ENCODE assay signal across 8 cellular contexts in the genomic region with DNA sequence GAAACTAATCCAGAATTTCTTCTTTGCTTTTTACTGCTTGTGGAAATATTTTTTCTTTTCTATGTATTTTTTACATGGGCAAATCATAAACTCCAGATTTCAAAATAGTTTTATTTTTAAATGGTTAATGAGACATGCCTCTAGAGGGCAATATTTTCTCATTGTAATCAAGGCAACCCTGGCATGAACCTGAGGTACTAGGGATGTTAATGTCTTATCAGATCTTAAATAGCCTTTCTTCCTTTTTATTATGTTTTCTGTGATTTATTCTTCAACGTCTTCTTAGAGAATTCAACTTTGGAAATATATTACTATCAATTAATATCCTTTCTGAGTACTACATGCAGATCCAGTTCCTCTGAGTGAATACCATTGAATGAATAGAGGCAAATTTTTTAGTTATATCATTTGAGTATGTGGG.
A peak's percentile ranks its signal among the peaks of the same experiment; 100 is the strongest.
DNase-seq lines count a peak whose midpoint lies in the region; ATAC-seq and TF ChIP-seq lines count a peak whose summit lies in the region.

No MANE protein-coding gene starts in this region.

- H3K36me3 ChIP-seq in fibroblast of lung (ENCODE audit: control insufficient read depth, insufficient read depth, low read length), result no peaks in the 10 kb centered on the region

- no peak overlapping the region for H3K27ac ChIP-seq in fibroblast of lung (ENCODE audit: insufficient read depth, low read length)

- CTCF ChIA-PET in activated CD4-positive, alpha-beta T cell treated with anti-CD3 and anti-CD28 coated beads, Interleukin-2, amount 10 ng/mL, durations not matched to agents 7 days and 5 days (lab: Charles Lee), result interaction anchor here (0.8 kb wide), 1 partner anchor 356 kb away, joined by 3 read pairs; no protein-coding TSS in a partner anchor

- no peak overlapping the region for H3K4me3 Mint-ChIP-seq in activated CD4-positive, alpha-beta T cell treated with anti-CD3 and anti-CD28 coated beads, Interleukin-2, amount 10 ng/mL, durations not matched to agents 7 days and 5 days

- no peak overlapping the region for H2AFZ ChIP-seq in fibroblast of lung (ENCODE audit: low read length)

- peaks cover 7% of the 10 kb centered on the region for H3K4me1 ChIP-seq in fibroblast of lung (ENCODE audit: control insufficient read depth, extremely low read depth, insufficient read depth, low read length)

- H3K27ac Mint-ChIP-seq in activated CD4-positive, alpha-beta T cell treated with anti-CD3 and anti-CD28 coated beads, Interleukin-2, amount 10 ng/mL, durations not matched to agents 7 days and 5 days, result no peak overlapping the region

- H3K9ac ChIP-seq in fibroblast of lung (ENCODE audit: insufficient read depth, low read length), result no peak overlapping the region

- ATAC-seq in sciatic nerve, result peak; percentile 55
- ATAC-seq in HG02852 (IDR thresholded peaks at IDR 0.05; ENCODE audit: unreplicated experiment), result no peak
- no peak for ATAC-seq in GM19452 (IDR thresholded peaks at IDR 0.05; ENCODE audit: unreplicated experiment)

- peak; percentile 28 to 46 for TF ChIP-seq CTCF in fibroblast of lung (conservative IDR thresholded peaks at IDR 0.05 in 1 of 2, IDR thresholded peaks at IDR 0.05 in 1 of 2; ENCODE audit: low read depth in 1 of 2, low read length in 2 of 2)

- H3K4me3 ChIP-seq in fibroblast of lung (replicated peaks in 1 of 4; ENCODE audit: control extremely low read depth in 1 of 4, insufficient read depth in 1 of 4, low read depth in 3 of 4, low read length in 4 of 4), result no peak overlapping the region

- H3K27me3 ChIP-seq in fibroblast of lung (ENCODE audit: control insufficient read depth, insufficient read depth, low read length), result no peaks in the 10 kb centered on the region

- H3K79me2 ChIP-seq in fibroblast of lung (ENCODE audit: control insufficient read depth, insufficient read depth, low read length), result no peaks in the 10 kb centered on the region

- DNase-seq in D341Med (ENCODE audit: low spot score) (peak; percentile 46), HT-29 (ENCODE audit: low spot score) (peak; percentile 60), RPMI7951 (ENCODE audit: low read depth) (peak; percentile 65), fibroblast of lung (ENCODE audit: low read depth in 2 of 2) (peak; percentile 55 to 89), sciatic nerve (ENCODE audit: low spot score) (no peak)
- DNase-seq in activated CD4-positive, alpha-beta T cell treated with anti-CD3 and anti-CD28 coated beads, Interleukin-2, amount 10 ng/mL, durations not matched to agents 7 days and 5 days, result no peak

- POLR2A ChIA-PET in activated CD4-positive, alpha-beta T cell treated with anti-CD3 and anti-CD28 coated beads, Interleukin-2, amount 10 ng/mL, durations not matched to agents 7 days and 5 days (lab: Charles Lee), result no interaction called here

- no peaks in the 10 kb centered on the region for H3K36me3 Mint-ChIP-seq in activated CD4-positive, alpha-beta T cell treated with anti-CD3 and anti-CD28 coated beads, Interleukin-2, amount 10 ng/mL, durations not matched to agents 7 days and 5 days (ENCODE audit: low read depth)

- no peaks in the 10 kb centered on the region for H4K20me1 ChIP-seq in fibroblast of lung (ENCODE audit: control insufficient read depth, extremely low read depth, insufficient read depth, low read length)

- H3K9me3 Mint-ChIP-seq in activated CD4-positive, alpha-beta T cell treated with anti-CD3 and anti-CD28 coated beads, Interleukin-2, amount 10 ng/mL, durations not matched to agents 7 days and 5 days, result no peaks in the 10 kb centered on the region

- H3K4me2 ChIP-seq in fibroblast of lung (ENCODE audit: extremely low read depth, insufficient read depth, low read length), result no peak overlapping the region

- no peaks in the 10 kb centered on the region for H3K9me3 ChIP-seq in fibroblast of lung (ENCODE audit: control insufficient read depth, insufficient read depth, low read depth, low read length)

- no peaks in the 10 kb centered on the region for H3K27me3 Mint-ChIP-seq in activated CD4-positive, alpha-beta T cell treated with anti-CD3 and anti-CD28 coated beads, Interleukin-2, amount 10 ng/mL, durations not matched to agents 7 days and 5 days

- H3K4me1 Mint-ChIP-seq in activated CD4-positive, alpha-beta T cell treated with anti-CD3 and anti-CD28 coated beads, Interleukin-2, amount 10 ng/mL, durations not matched to agents 7 days and 5 days, result peaks cover 2% of the 10 kb centered on the region

- intact Hi-C loops in sciatic nerve (cut with DNase I), result no loop called here

Comparison
In these comparisons a context has a peak if more than half of its experiments do, and no peak if none do; other contexts are left out.
1. DNase-seq: peak in D341Med (single experiment), HT-29 (single experiment), RPMI7951 (single experiment) and fibroblast of lung (2 of 2); none in sciatic nerve (single experiment) and activated CD4-positive, alpha-beta T cell treated with anti-CD3 and anti-CD28 coated beads, Interleukin-2, amount 10 ng/mL, durations not matched to agents 7 days and 5 days (single experiment).